1 cellular context compared by ENCODE assay signal in the genomic region with DNA sequence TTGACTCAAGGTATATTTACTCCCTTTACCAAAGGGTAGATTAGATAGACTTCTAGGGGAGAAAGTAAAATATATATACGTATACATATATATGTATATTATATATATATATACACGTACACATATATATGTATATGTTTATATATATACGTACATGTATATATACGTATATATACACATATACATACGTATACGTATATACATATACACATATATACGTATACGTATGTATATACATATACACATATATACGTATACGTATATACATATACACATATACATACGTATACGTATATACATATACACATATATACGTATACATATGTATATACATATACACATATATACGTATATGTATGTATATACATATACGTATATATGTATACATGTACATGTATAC.
TF ChIP-seq lines count a peak whose summit lies in the region.

No MANE protein-coding gene starts in this region.

TF ChIP-seq in K562, 482 proteins besides CTCF, POLR2A, EP300 and RAD21 (continued from another document):
- TF ChIP-seq, protein P1, sequence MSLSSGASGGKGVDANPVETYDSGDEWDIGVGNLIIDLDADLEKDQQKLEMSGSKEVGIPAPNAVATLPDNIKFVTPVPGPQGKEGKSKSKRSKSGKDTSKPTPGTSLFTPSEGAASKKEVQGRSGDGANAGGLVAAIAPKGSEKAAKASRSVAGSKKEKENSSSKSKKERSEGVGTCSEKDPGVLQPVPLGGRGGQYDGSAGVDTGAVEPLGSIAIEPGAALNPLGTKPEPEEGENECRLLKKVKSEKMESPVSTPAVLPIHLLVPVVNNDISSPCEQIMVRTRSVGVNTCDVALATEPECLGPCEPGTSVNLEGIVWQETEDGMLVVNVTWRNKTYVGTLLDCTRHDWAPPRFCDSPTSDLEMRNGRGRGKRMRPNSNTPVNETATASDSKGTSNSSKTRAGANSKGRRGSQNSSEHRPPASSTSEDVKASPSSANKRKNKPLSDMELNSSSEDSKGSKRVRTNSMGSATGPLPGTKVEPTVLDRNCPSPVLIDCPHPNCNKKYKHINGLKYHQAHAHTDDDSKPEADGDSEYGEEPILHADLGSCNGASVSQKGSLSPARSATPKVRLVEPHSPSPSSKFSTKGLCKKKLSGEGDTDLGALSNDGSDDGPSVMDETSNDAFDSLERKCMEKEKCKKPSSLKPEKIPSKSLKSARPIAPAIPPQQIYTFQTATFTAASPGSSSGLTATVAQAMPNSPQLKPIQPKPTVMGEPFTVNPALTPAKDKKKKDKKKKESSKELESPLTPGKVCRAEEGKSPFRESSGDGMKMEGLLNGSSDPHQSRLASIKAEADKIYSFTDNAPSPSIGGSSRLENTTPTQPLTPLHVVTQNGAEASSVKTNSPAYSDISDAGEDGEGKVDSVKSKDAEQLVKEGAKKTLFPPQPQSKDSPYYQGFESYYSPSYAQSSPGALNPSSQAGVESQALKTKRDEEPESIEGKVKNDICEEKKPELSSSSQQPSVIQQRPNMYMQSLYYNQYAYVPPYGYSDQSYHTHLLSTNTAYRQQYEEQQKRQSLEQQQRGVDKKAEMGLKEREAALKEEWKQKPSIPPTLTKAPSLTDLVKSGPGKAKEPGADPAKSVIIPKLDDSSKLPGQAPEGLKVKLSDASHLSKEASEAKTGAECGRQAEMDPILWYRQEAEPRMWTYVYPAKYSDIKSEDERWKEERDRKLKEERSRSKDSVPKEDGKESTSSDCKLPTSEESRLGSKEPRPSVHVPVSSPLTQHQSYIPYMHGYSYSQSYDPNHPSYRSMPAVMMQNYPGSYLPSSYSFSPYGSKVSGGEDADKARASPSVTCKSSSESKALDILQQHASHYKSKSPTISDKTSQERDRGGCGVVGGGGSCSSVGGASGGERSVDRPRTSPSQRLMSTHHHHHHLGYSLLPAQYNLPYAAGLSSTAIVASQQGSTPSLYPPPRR (CRISPR knock-in tag; IDR thresholded peaks at IDR 0.05; ENCODE audit: borderline replicate concordance) = no peak
- TF ChIP-seq HLTF (IDR thresholded peaks at IDR 0.05) (no peak), SMARCA4 (IDR thresholded peaks at IDR 0.05) (no peak), ZSCAN32 (CRISPR knock-in tag; IDR thresholded peaks at IDR 0.05) (no peak), TAL1 (IDR thresholded peaks at IDR 0.05) (no peak), U2AF2 (optimal IDR thresholded peaks at IDR 0.05; ENCODE audit: low read depth, low read length) (no peak), SUPT5H (IDR thresholded peaks at IDR 0.05) (no peak), GABPB2 (CRISPR knock-in tag; conservative IDR thresholded peaks at IDR 0.05) (no peak), BMI1 (IDR thresholded peaks at IDR 0.05; ENCODE audit: low read length) (no peak), ZNF143 (CRISPR knock-in tag; IDR thresholded peaks at IDR 0.05) (no peak), MTA1 (IDR thresholded peaks at IDR 0.05; ENCODE audit: borderline replicate concordance) (no peak), SMARCA5 (IDR thresholded peaks at IDR 0.05) (no peak), LARP7 (IDR thresholded peaks at IDR 0.05) (no peak), KLF1 (tag; IDR thresholded peaks at IDR 0.05) (no peak), ZNF707 (CRISPR knock-in tag; conservative IDR thresholded peaks at IDR 0.05) (0 out of 2 replicates have a peak, but pooled peaks have one; percentile 44), ESRRA (IDR thresholded peaks at IDR 0.05; ENCODE audit: borderline replicate concordance, low read depth) (no peak), MTF1 (CRISPR knock-in tag; IDR thresholded peaks at IDR 0.05; ENCODE audit: borderline replicate concordance) (peak; percentile 77; the same call in 1 of the 2 replicates), ESRRB (CRISPR knock-in tag; IDR thresholded peaks at IDR 0.05; ENCODE audit: borderline replicate concordance) (no peak), ADNP (tag; IDR thresholded peaks at IDR 0.05) (no peak), BHLHE40 (IDR thresholded peaks at IDR 0.05; ENCODE audit: low read length) (no peak), ARNT (IDR thresholded peaks at IDR 0.05) (no peak), CSDE1 (IDR thresholded peaks at IDR 0.05) (no peak), MAFK (IDR thresholded peaks at IDR 0.05; ENCODE audit: low read length) (no peak), ZNF408 (CRISPR knock-in tag; IDR thresholded peaks at IDR 0.05; ENCODE audit: low read depth) (0 out of 2 replicates have a peak, but pooled peaks have one; percentile 79), HDGF (IDR thresholded peaks at IDR 0.05) (no peak), U2AF1 (optimal IDR thresholded peaks at IDR 0.05; ENCODE audit: low read depth, low read length) (no peak), RBBP5 (IDR thresholded peaks at IDR 0.05; ENCODE audit: borderline replicate concordance, insufficient read depth, low read length, poor library complexity, severe bottlenecking) (no peak)
- TF ChIP-seq, protein P2, sequence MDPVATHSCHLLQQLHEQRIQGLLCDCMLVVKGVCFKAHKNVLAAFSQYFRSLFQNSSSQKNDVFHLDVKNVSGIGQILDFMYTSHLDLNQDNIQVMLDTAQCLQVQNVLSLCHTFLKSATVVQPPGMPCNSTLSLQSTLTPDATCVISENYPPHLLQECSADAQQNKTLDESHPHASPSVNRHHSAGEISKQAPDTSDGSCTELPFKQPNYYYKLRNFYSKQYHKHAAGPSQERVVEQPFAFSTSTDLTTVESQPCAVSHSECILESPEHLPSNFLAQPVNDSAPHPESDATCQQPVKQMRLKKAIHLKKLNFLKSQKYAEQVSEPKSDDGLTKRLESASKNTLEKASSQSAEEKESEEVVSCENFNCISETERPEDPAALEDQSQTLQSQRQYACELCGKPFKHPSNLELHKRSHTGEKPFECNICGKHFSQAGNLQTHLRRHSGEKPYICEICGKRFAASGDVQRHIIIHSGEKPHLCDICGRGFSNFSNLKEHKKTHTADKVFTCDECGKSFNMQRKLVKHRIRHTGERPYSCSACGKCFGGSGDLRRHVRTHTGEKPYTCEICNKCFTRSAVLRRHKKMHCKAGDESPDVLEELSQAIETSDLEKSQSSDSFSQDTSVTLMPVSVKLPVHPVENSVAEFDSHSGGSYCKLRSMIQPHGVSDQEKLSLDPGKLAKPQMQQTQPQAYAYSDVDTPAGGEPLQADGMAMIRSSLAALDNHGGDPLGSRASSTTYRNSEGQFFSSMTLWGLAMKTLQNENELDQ (CRISPR knock-in tag; IDR thresholded peaks at IDR 0.05; ENCODE audit: borderline replicate concordance) = no peak
- TF ChIP-seq, protein P3, sequence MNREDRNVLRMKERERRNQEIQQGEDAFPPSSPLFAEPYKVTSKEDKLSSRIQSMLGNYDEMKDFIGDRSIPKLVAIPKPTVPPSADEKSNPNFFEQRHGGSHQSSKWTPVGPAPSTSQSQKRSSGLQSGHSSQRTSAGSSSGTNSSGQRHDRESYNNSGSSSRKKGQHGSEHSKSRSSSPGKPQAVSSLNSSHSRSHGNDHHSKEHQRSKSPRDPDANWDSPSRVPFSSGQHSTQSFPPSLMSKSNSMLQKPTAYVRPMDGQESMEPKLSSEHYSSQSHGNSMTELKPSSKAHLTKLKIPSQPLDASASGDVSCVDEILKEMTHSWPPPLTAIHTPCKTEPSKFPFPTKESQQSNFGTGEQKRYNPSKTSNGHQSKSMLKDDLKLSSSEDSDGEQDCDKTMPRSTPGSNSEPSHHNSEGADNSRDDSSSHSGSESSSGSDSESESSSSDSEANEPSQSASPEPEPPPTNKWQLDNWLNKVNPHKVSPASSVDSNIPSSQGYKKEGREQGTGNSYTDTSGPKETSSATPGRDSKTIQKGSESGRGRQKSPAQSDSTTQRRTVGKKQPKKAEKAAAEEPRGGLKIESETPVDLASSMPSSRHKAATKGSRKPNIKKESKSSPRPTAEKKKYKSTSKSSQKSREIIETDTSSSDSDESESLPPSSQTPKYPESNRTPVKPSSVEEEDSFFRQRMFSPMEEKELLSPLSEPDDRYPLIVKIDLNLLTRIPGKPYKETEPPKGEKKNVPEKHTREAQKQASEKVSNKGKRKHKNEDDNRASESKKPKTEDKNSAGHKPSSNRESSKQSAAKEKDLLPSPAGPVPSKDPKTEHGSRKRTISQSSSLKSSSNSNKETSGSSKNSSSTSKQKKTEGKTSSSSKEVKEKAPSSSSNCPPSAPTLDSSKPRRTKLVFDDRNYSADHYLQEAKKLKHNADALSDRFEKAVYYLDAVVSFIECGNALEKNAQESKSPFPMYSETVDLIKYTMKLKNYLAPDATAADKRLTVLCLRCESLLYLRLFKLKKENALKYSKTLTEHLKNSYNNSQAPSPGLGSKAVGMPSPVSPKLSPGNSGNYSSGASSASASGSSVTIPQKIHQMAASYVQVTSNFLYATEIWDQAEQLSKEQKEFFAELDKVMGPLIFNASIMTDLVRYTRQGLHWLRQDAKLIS (CRISPR knock-in tag; IDR thresholded peaks at IDR 0.05) = no peak
- TF ChIP-seq, protein P4, sequence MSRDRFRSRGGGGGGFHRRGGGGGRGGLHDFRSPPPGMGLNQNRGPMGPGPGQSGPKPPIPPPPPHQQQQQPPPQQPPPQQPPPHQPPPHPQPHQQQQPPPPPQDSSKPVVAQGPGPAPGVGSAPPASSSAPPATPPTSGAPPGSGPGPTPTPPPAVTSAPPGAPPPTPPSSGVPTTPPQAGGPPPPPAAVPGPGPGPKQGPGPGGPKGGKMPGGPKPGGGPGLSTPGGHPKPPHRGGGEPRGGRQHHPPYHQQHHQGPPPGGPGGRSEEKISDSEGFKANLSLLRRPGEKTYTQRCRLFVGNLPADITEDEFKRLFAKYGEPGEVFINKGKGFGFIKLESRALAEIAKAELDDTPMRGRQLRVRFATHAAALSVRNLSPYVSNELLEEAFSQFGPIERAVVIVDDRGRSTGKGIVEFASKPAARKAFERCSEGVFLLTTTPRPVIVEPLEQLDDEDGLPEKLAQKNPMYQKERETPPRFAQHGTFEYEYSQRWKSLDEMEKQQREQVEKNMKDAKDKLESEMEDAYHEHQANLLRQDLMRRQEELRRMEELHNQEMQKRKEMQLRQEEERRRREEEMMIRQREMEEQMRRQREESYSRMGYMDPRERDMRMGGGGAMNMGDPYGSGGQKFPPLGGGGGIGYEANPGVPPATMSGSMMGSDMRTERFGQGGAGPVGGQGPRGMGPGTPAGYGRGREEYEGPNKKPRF (IDR thresholded peaks at IDR 0.05; ENCODE audit: low read depth, low read length) = no peak
- TF ChIP-seq, protein P5, sequence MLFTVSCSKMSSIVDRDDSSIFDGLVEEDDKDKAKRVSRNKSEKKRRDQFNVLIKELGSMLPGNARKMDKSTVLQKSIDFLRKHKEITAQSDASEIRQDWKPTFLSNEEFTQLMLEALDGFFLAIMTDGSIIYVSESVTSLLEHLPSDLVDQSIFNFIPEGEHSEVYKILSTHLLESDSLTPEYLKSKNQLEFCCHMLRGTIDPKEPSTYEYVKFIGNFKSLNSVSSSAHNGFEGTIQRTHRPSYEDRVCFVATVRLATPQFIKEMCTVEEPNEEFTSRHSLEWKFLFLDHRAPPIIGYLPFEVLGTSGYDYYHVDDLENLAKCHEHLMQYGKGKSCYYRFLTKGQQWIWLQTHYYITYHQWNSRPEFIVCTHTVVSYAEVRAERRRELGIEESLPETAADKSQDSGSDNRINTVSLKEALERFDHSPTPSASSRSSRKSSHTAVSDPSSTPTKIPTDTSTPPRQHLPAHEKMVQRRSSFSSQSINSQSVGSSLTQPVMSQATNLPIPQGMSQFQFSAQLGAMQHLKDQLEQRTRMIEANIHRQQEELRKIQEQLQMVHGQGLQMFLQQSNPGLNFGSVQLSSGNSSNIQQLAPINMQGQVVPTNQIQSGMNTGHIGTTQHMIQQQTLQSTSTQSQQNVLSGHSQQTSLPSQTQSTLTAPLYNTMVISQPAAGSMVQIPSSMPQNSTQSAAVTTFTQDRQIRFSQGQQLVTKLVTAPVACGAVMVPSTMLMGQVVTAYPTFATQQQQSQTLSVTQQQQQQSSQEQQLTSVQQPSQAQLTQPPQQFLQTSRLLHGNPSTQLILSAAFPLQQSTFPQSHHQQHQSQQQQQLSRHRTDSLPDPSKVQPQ (CRISPR knock-in tag; IDR thresholded peaks at IDR 0.05; ENCODE audit: borderline replicate concordance) = no peak
- TF ChIP-seq, protein P6, sequence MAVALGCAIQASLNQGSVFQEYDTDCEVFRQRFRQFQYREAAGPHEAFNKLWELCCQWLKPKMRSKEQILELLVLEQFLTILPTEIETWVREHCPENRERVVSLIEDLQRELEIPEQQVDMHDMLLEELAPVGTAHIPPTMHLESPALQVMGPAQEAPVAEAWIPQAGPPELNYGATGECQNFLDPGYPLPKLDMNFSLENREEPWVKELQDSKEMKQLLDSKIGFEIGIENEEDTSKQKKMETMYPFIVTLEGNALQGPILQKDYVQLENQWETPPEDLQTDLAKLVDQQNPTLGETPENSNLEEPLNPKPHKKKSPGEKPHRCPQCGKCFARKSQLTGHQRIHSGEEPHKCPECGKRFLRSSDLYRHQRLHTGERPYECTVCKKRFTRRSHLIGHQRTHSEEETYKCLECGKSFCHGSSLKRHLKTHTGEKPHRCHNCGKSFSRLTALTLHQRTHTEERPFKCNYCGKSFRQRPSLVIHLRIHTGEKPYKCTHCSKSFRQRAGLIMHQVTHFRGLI (CRISPR knock-in tag; IDR thresholded peaks at IDR 0.05) = peak; percentile 69; the same call in 1 of the 2 replicates
- TF ChIP-seq, protein P7, sequence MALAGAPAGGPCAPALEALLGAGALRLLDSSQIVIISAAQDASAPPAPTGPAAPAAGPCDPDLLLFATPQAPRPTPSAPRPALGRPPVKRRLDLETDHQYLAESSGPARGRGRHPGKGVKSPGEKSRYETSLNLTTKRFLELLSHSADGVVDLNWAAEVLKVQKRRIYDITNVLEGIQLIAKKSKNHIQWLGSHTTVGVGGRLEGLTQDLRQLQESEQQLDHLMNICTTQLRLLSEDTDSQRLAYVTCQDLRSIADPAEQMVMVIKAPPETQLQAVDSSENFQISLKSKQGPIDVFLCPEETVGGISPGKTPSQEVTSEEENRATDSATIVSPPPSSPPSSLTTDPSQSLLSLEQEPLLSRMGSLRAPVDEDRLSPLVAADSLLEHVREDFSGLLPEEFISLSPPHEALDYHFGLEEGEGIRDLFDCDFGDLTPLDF (CRISPR knock-in tag; IDR thresholded peaks at IDR 0.05) = no peak
- TF ChIP-seq, protein P8, sequence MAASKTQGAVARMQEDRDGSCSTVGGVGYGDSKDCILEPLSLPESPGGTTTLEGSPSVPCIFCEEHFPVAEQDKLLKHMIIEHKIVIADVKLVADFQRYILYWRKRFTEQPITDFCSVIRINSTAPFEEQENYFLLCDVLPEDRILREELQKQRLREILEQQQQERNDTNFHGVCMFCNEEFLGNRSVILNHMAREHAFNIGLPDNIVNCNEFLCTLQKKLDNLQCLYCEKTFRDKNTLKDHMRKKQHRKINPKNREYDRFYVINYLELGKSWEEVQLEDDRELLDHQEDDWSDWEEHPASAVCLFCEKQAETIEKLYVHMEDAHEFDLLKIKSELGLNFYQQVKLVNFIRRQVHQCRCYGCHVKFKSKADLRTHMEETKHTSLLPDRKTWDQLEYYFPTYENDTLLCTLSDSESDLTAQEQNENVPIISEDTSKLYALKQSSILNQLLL (CRISPR knock-in tag; IDR thresholded peaks at IDR 0.05; ENCODE audit: borderline replicate concordance) = peak; percentile 64; the same call in 1 of the 2 replicates
- TF ChIP-seq, protein P9, sequence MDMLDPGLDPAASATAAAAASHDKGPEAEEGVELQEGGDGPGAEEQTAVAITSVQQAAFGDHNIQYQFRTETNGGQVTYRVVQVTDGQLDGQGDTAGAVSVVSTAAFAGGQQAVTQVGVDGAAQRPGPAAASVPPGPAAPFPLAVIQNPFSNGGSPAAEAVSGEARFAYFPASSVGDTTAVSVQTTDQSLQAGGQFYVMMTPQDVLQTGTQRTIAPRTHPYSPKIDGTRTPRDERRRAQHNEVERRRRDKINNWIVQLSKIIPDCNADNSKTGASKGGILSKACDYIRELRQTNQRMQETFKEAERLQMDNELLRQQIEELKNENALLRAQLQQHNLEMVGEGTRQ (CRISPR knock-in tag; IDR thresholded peaks at IDR 0.05) = no peak
